ENCODE assay signal across 36 cellular contexts in the genomic region with DNA sequence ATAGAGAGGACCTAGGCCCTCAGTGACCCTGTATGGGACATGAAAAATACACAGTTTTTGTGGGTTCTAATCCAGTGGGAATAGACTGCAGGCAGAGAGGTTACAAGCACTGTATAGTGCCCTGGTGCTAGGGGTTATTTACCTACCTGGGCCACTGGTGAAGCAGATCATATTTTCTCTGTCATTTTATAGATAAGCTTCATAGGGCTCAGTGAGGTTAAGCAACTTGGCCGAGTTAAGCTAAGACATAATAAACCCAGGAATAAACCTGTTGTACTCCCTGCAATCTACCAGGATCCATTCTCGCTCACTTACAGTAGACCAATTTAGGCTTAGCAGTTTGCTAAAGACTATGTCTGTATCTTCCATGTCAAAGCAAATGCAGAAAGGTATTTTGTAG.
"Had no signal": no experiment of that assay in that cellular context is flagged by ENCODE, and none has a peak within 500 bp of the region (broad histone marks: within the 10 kb centered on the region; RNA-seq: fewer than 3 reads in every experiment).

No MANE protein-coding gene starts in this region.

- H3K4me1 Mint-ChIP-seq: activated B cell treated with CpG ODN at 0.5 μM for 24 hours; activated CD4-positive, alpha-beta T cell treated with anti-CD3 and anti-CD28 coated beads, Interleukin-2, amount 10 ng/mL, durations not matched to agents 24 days and 14 days; activated CD8-positive, alpha-beta memory T cell treated with anti-CD3 and anti-CD28 coated beads, Interleukin-2, amount 10 ng/mL, durations not matched to agents 7 days and 5 days; activated naive CD4-positive, alpha-beta T cell treated with anti-CD3 and anti-CD28 coated beads, Interleukin-2, amount 10 ng/mL, durations not matched to agents 7 days and 5 days; activated naive CD4-positive, alpha-beta T cell treated with anti-CD3 and anti-CD28 coated beads, Interleukin-2, amount 50 U/mL, for 24 hours; activated naive CD8-positive, alpha-beta T cell treated with anti-CD3 and anti-CD28 coated beads, Interleukin-2, amount 10 ng/mL, durations not matched to agents 7 days and 5 days; activated naive CD8-positive, alpha-beta T cell treated with anti-CD3 and anti-CD28 coated beads, Interleukin-2, amount 50 U/mL, for 24 hours; brain; central memory CD8-positive, alpha-beta T cell had no signal

- H3K9me3 ChIP-seq: ascending aorta had no signal

- H3K4me1 ChIP-seq: ascending aorta had no signal

- DNase-seq: activated B cell treated with CpG ODN at 0.5 μM for 24 hours; activated CD4-positive, alpha-beta memory T cell treated with anti-CD3 and anti-CD28 coated beads for 36 hours; activated CD4-positive, alpha-beta T cell treated with anti-CD3 and anti-CD28 coated beads for 4 hours; activated CD4-positive, alpha-beta T cell treated with anti-CD3 and anti-CD28 coated beads, Interleukin-2, amount 10 ng/mL, durations not matched to agents 24 days and 14 days; activated CD4-positive, alpha-beta T cell treated with anti-CD3 and anti-CD28 coated beads, Interleukin-2, amount 50 U/mL, for 1 hour; activated CD4-positive, alpha-beta T cell treated with anti-CD3 and anti-CD28 coated beads, Interleukin-2, amount 50 U/mL, for 4 hours; activated CD4-positive, CD25-positive, alpha-beta regulatory T cell treated with anti-CD3 and anti-CD28 coated beads, Interleukin-2, amount 50 U/mL, for 72 hours; activated CD8-positive, alpha-beta memory T cell treated with anti-CD3 and anti-CD28 coated beads for 24 hours; activated CD8-positive, alpha-beta memory T cell treated with anti-CD3 and anti-CD28 coated beads, Interleukin-2, amount 10 ng/mL, durations not matched to agents 7 days and 5 days; activated CD8-positive, alpha-beta memory T cell treated with anti-CD3 and anti-CD28 coated beads, Interleukin-2, amount 50 U/mL, for 48 hours; activated CD8-positive, alpha-beta T cell treated with anti-CD3 and anti-CD28 coated beads, Interleukin-2, amount 10 ng/mL, durations not matched to agents 7 days and 5 days; activated effector memory CD4-positive, alpha-beta T cell treated with Interleukin-2 at 50 U/mL for 16 hours; activated gamma-delta T cell; activated naive CD4-positive, alpha-beta T cell treated with anti-CD3 and anti-CD28 coated beads, Interleukin-2, amount 10 ng/mL, durations not matched to agents 7 days and 5 days; activated naive CD4-positive, alpha-beta T cell treated with Interleukin-2 at 50 U/mL for 16 hours; activated naive CD8-positive, alpha-beta T cell treated with anti-CD3 and anti-CD28 coated beads, Interleukin-2, amount 10 ng/mL, durations not matched to agents 7 days and 5 days; activated naive CD8-positive, alpha-beta T cell treated with anti-CD3 and anti-CD28 coated beads, Interleukin-2, amount 50 U/mL, for 24 hours; activated T-cell treated with anti-CD3 and anti-CD28 coated beads, Interleukin-2, amount 50 U/mL, for 24 hours; activated T-cell treated with anti-CD3 and anti-CD28 coated beads, Interleukin-2, amount 50 U/mL, for 48 hours; amygdala; anterior cingulate cortex; caudate nucleus; cerebellar nuclear complex; T-helper 1 cell; T-helper 2 cell; T-helper 9 cell had no signal

- H3K4me3 ChIP-seq: ascending aorta, cardiac muscle cell had no signal

- H3K36me3 ChIP-seq: ascending aorta, cardiac muscle cell had no signal

- H3K27me3 Mint-ChIP-seq: activated B cell treated with CpG ODN at 0.5 μM for 24 hours; activated CD4-positive, alpha-beta memory T cell treated with anti-CD3 and anti-CD28 coated beads for 36 hours; activated CD4-positive, alpha-beta T cell treated with anti-CD3 and anti-CD28 coated beads, Interleukin-2, amount 10 ng/mL, durations not matched to agents 24 days and 14 days; activated CD8-positive, alpha-beta memory T cell treated with anti-CD3 and anti-CD28 coated beads, Interleukin-2, amount 10 ng/mL, durations not matched to agents 7 days and 5 days; activated naive CD4-positive, alpha-beta T cell treated with anti-CD3 and anti-CD28 coated beads, Interleukin-2, amount 10 ng/mL, durations not matched to agents 7 days and 5 days; activated naive CD4-positive, alpha-beta T cell treated with anti-CD3 and anti-CD28 coated beads, Interleukin-2, amount 50 U/mL, for 24 hours; activated naive CD8-positive, alpha-beta T cell; activated naive CD8-positive, alpha-beta T cell treated with anti-CD3 and anti-CD28 coated beads, Interleukin-2, amount 10 ng/mL, durations not matched to agents 7 days and 5 days; activated naive CD8-positive, alpha-beta T cell treated with anti-CD3 and anti-CD28 coated beads, Interleukin-2, amount 50 U/mL, for 24 hours; activated T-cell treated with anti-CD3 and anti-CD28 coated beads, Interleukin-2, amount 50 U/mL, for 24 hours; central memory CD8-positive, alpha-beta T cell had no signal

- H3K36me3 Mint-ChIP-seq: activated CD4-positive, alpha-beta memory T cell treated with anti-CD3 and anti-CD28 coated beads for 36 hours; activated CD8-positive, alpha-beta memory T cell treated with anti-CD3 and anti-CD28 coated beads, Interleukin-2, amount 10 ng/mL, durations not matched to agents 7 days and 5 days; activated naive CD4-positive, alpha-beta T cell treated with anti-CD3 and anti-CD28 coated beads, Interleukin-2, amount 10 ng/mL, durations not matched to agents 7 days and 5 days; activated naive CD4-positive, alpha-beta T cell treated with anti-CD3 and anti-CD28 coated beads, Interleukin-2, amount 50 U/mL, for 24 hours; activated naive CD8-positive, alpha-beta T cell; activated naive CD8-positive, alpha-beta T cell treated with anti-CD3 and anti-CD28 coated beads, Interleukin-2, amount 10 ng/mL, durations not matched to agents 7 days and 5 days; brain had no signal

- H3K4me3 Mint-ChIP-seq: activated B cell treated with CpG ODN at 0.5 μM for 24 hours; activated CD4-positive, alpha-beta memory T cell treated with anti-CD3 and anti-CD28 coated beads for 36 hours; activated CD4-positive, alpha-beta T cell treated with anti-CD3 and anti-CD28 coated beads, Interleukin-2, amount 10 ng/mL, durations not matched to agents 24 days and 14 days; activated CD8-positive, alpha-beta memory T cell treated with anti-CD3 and anti-CD28 coated beads, Interleukin-2, amount 10 ng/mL, durations not matched to agents 7 days and 5 days; activated CD8-positive, alpha-beta T cell treated with anti-CD3 and anti-CD28 coated beads, Interleukin-2, amount 10 ng/mL, durations not matched to agents 7 days and 5 days; activated naive CD4-positive, alpha-beta T cell treated with anti-CD3 and anti-CD28 coated beads, Interleukin-2, amount 10 ng/mL, durations not matched to agents 7 days and 5 days; activated naive CD4-positive, alpha-beta T cell treated with anti-CD3 and anti-CD28 coated beads, Interleukin-2, amount 50 U/mL, for 24 hours; activated naive CD8-positive, alpha-beta T cell; activated naive CD8-positive, alpha-beta T cell treated with anti-CD3 and anti-CD28 coated beads, Interleukin-2, amount 10 ng/mL, durations not matched to agents 7 days and 5 days; activated naive CD8-positive, alpha-beta T cell treated with anti-CD3 and anti-CD28 coated beads, Interleukin-2, amount 50 U/mL, for 24 hours; activated T-cell treated with anti-CD3 and anti-CD28 coated beads, Interleukin-2, amount 50 U/mL, for 24 hours; brain; central memory CD8-positive, alpha-beta T cell; T-helper 1 cell treated with Interleukin-12 subunit alpha and Interleukin-12 subunit beta and Interleukin-4 antibody, amounts not matched to agents 30 μg/mL and 1 μg/mL, for 36 hours; T-helper 2 cell treated with Interferon-gamma antibody and Interleukin-4, amounts not matched to agents 5 μg/mL and 100 μg/mL, for 36 hours had no signal

- H3K27ac ChIP-seq: ascending aorta, cardiac muscle cell, VCaP had no signal

- H3K9me3 Mint-ChIP-seq: activated B cell treated with CpG ODN at 0.5 μM for 24 hours; activated naive CD4-positive, alpha-beta T cell treated with anti-CD3 and anti-CD28 coated beads, Interleukin-2, amount 50 U/mL, for 24 hours; activated naive CD8-positive, alpha-beta T cell treated with anti-CD3 and anti-CD28 coated beads, Interleukin-2, amount 10 ng/mL, durations not matched to agents 7 days and 5 days; brain; central memory CD8-positive, alpha-beta T cell had no signal

- H3K27me3 ChIP-seq: ascending aorta, cardiac muscle cell had no signal

- ATAC-seq: activated CD8-positive, alpha-beta memory T cell treated with anti-CD3 and anti-CD28 coated beads, Interleukin-2, amount 10 ng/mL, durations not matched to agents 7 days and 5 days; activated CD8-positive, alpha-beta T cell treated with anti-CD3 and anti-CD28 coated beads, Interleukin-2, amount 10 ng/mL, durations not matched to agents 7 days and 5 days; activated naive CD8-positive, alpha-beta T cell treated with anti-CD3 and anti-CD28 coated beads, Interleukin-2, amount 50 U/mL, for 24 hours had no signal

- H3K27ac Mint-ChIP-seq: activated B cell treated with CpG ODN at 0.5 μM for 24 hours; activated CD4-positive, alpha-beta memory T cell treated with anti-CD3 and anti-CD28 coated beads for 36 hours; activated CD4-positive, alpha-beta T cell treated with anti-CD3 and anti-CD28 coated beads, Interleukin-2, amount 10 ng/mL, durations not matched to agents 24 days and 14 days; activated CD8-positive, alpha-beta memory T cell treated with anti-CD3 and anti-CD28 coated beads, Interleukin-2, amount 10 ng/mL, durations not matched to agents 7 days and 5 days; activated CD8-positive, alpha-beta T cell treated with anti-CD3 and anti-CD28 coated beads, Interleukin-2, amount 10 ng/mL, durations not matched to agents 7 days and 5 days; activated naive CD4-positive, alpha-beta T cell treated with anti-CD3 and anti-CD28 coated beads, Interleukin-2, amount 10 ng/mL, durations not matched to agents 7 days and 5 days; activated naive CD4-positive, alpha-beta T cell treated with anti-CD3 and anti-CD28 coated beads, Interleukin-2, amount 50 U/mL, for 24 hours; activated naive CD8-positive, alpha-beta T cell; activated naive CD8-positive, alpha-beta T cell treated with anti-CD3 and anti-CD28 coated beads, Interleukin-2, amount 10 ng/mL, durations not matched to agents 7 days and 5 days; activated naive CD8-positive, alpha-beta T cell treated with anti-CD3 and anti-CD28 coated beads, Interleukin-2, amount 50 U/mL, for 24 hours; activated T-cell treated with anti-CD3 and anti-CD28 coated beads, Interleukin-2, amount 50 U/mL, for 24 hours; activated T-helper 2 cell treated with anti-CD3 and anti-CD28 coated beads, Interferon-gamma antibody, Interleukin-2, Interleukin-4, amounts not matched to agents 10 μg/mL and 5 μg/mL and 100 μg/mL, durations not matched to agents 14 hours and 24 hours and 36 hours; brain; T-helper 1 cell treated with Interleukin-12 subunit alpha and Interleukin-12 subunit beta and Interleukin-4 antibody, amounts not matched to agents 30 μg/mL and 1 μg/mL, for 36 hours; T-helper 2 cell treated with Interferon-gamma antibody and Interleukin-4, amounts not matched to agents 5 μg/mL and 100 μg/mL, for 36 hours had no signal
